In the genomic region with DNA sequence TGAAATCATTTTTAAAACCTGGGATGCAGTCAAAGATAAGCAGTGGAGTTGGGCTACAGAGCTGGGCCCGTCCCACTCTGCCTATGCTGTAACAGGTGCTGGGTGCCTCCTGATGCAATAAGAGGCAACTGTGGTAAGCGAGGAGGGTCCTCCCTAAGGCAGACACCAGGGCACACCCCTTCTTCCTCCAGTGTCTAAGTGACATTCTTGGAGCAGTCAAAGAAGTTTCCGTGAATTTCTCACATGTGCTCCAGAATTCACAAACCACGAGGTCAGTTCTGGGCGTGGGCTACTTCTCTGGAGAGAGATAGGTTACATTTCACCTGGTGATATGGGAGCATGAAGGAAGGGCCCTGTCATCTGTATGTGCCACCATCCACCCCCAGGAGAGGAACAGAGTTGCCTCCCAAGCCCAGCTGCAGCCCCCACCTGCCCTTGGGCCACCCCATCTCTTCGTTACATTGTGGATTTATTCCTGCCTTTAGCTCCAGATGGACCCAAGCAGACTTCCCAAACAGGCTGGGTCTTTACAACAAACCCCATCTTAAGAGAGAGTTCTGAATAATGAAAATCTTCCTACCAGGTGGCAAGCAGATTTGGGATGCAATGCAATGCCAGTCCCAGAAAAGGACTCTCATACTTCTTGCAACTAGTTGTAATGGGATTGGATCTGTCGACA, we compare ENCODE assay signal across 20 cellular contexts.
DNase-seq lines count a peak whose midpoint lies in the region; ATAC-seq and TF ChIP-seq lines count a peak whose summit lies in the region.
"Had no signal": no experiment of that assay in that cellular context is flagged by ENCODE, and none has a peak within 500 bp of the region (broad histone marks: within the 10 kb centered on the region; RNA-seq: fewer than 3 reads in every experiment).

No MANE protein-coding gene starts in this region.

- no peak overlapping the region for H3K4me3 ChIP-seq in heart right ventricle
- H3K4me3 ChIP-seq: GM12878, SK-N-MC had no signal

- H3K4me1 ChIP-seq in heart right ventricle: peaks cover 0 to 37% (median 20%) of the 10 kb centered on the region in 9 donors
- H3K4me1 ChIP-seq: Caco-2 had no signal

- H3K36me3 ChIP-seq in heart right ventricle: peaks cover 0 to 78% (median 0%) of the 10 kb centered on the region in 9 donors

- TF ChIP-seq CTCF in heart right ventricle (IDR thresholded peaks at IDR 0.05): no peak

- DNase-seq in heart right ventricle (no peak), Right ventricle myocardium inferior (ENCODE audit: missing footprints) (no peak), NAMALWA (ENCODE audit: low spot score) (peak; percentile 25), caudate nucleus (lab: John Stamatoyannopoulos, UW) (no peak), substantia nigra (lab: John Stamatoyannopoulos, UW) (no peak)
- DNase-seq: CD4-positive, alpha-beta T cell; EL; GOT3; KG1; NCI-H1417 treated with DMSO at 0.1 percent for 48 hours; NCI-H2029; NCI-H2171; NCI-H526 treated with DMSO at 0.1 percent for 48 hours; SHP77 had no signal

- H3K27ac ChIP-seq in heart right ventricle: peak overlapping the region in 9 of 10 donors; percentile 37 to 84 (median 72)
- H3K27ac ChIP-seq in caudate nucleus (ENCODE audit: low read depth, low read length): peak overlapping the region; percentile 4
- H3K27ac ChIP-seq in substantia nigra (ENCODE audit: low read depth, low read length, poor library complexity, severe bottlenecking): peak overlapping the region; percentile 55
- H3K27ac ChIP-seq: SK-N-MC had no signal

- intact Hi-C loops in heart right ventricle (cut with DNase I): loop anchor here in 1 of 10 donors (5.0 kb wide), 1 partner anchor 153 kb away; no protein-coding TSS in a partner anchor
- intact Hi-C loops in Right ventricle myocardium inferior (cut with DNase I): loop anchor here (5.0 kb wide), 1 partner anchor 148 kb away; no protein-coding TSS in a partner anchor

- no peaks in the 10 kb centered on the region for H3K9me3 ChIP-seq in heart right ventricle
- H3K9me3 ChIP-seq: Caco-2 had no signal

- no peak for ATAC-seq in heart right ventricle
- no peak for ATAC-seq in Right ventricle myocardium inferior
- ATAC-seq in HG03378 (IDR thresholded peaks at IDR 0.05; ENCODE audit: unreplicated experiment): no peak
- no peak for ATAC-seq in GM21423 (IDR thresholded peaks at IDR 0.05; ENCODE audit: unreplicated experiment)
- ATAC-seq: GM12878, HepG2 had no signal

- H3K27me3 ChIP-seq in heart right ventricle: no peaks in the 10 kb centered on the region

- WGBS in heart right ventricle, 2 donors: 81 to 89% methylated on average over 7 of the region's 7 CpGs

Comparison
In these comparisons a context has a peak if more than half of its experiments do, and no peak if none do; other contexts are left out.
1. H3K27ac ChIP-seq: peak in every context shown above with its lines; median percentile 72 in heart right ventricle; 55 in substantia nigra; 4 in caudate nucleus.